In the genomic region with DNA sequence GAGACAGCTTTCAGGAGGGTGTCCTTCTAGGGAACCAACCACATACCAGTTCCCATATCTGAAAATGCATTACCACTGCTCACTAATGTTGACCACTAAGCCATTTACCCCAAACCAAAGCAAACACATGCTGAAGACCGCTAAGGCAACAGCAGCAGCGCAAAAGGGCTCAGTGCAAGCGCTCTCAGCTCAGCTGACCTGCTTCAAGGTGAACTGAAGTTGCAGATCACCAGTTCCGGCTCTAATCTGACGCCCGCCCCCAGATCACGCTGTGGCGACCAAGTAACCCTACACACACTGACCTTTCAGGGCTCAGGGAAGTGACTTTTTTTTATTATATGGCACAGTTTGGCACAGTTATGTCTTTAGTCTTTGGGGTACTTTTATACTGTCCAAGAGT, we compare ENCODE assay signal across 19 cellular contexts. TPM values are rescaled to one million over a fixed set of nuclear protein-coding genes. Genes with fewer than 3 reads are reported as not detected.
DNase-seq lines count a peak whose midpoint lies in the region; ATAC-seq and TF ChIP-seq lines count a peak whose summit lies in the region.
"Had no signal": no experiment of that assay in that cellular context is flagged by ENCODE, and none has a peak within 500 bp of the region (broad histone marks: within the 10 kb centered on the region; RNA-seq: fewer than 3 reads in every experiment).

No MANE protein-coding gene starts in this region.

- H3K4me3 Mint-ChIP-seq in activated naive CD8-positive, alpha-beta T cell treated with anti-CD3 and anti-CD28 coated beads for 36 hours, result peak overlapping the region; percentile 4
- H3K4me3 Mint-ChIP-seq in immature natural killer cell, result peak overlapping the region; percentile 40 to 74 (median 64)
- H3K4me3 Mint-ChIP-seq in stimulated activated naive B cell treated with anti-CD40 and anti-IgM and Interleukin-4, amounts not matched to agents 10 μg/mL and 1 μg/mL and 100 μg/mL, for 72 hours, result no peak overlapping the region

- no peaks in the 10 kb centered on the region for H3F3A ChIP-seq in Loucy (ENCODE audit: low read depth)

- H3K9me3 ChIP-seq in Loucy (ENCODE audit: insufficient read depth, low read depth, low read length), result no peaks in the 10 kb centered on the region
- H3K9me3 ChIP-seq: transverse colon had no signal

- peak overlapping the region; percentile 61 for H3K4me2 ChIP-seq in Loucy (ENCODE audit: low read depth, low read length, poor library complexity, severe bottlenecking)
- H3K4me2 ChIP-seq: BLaER1 had no signal

- peak overlapping the region; percentile 20 for H3K27ac Mint-ChIP-seq in activated naive CD8-positive, alpha-beta T cell treated with anti-CD3 and anti-CD28 coated beads for 36 hours
- peak overlapping the region; percentile 78 to 91 (median 86) for H3K27ac Mint-ChIP-seq in immature natural killer cell
- no peak overlapping the region for H3K27ac Mint-ChIP-seq in stimulated activated naive B cell treated with anti-CD40 and anti-IgM and Interleukin-4, amounts not matched to agents 10 μg/mL and 1 μg/mL and 100 μg/mL, for 72 hours

- H3K27me3 Mint-ChIP-seq in activated naive CD8-positive, alpha-beta T cell treated with anti-CD3 and anti-CD28 coated beads for 36 hours, result no peaks in the 10 kb centered on the region
- peaks cover 6 to 8% (median 7%) of the 10 kb centered on the region in 3 donors for H3K27me3 Mint-ChIP-seq in immature natural killer cell (ENCODE audit: low read depth in 3 of 3)
- H3K27me3 Mint-ChIP-seq in stimulated activated naive B cell treated with anti-CD40 and anti-IgM and Interleukin-4, amounts not matched to agents 10 μg/mL and 1 μg/mL and 100 μg/mL, for 72 hours, result no peaks in the 10 kb centered on the region

- H3K4me1 Mint-ChIP-seq in activated naive CD8-positive, alpha-beta T cell treated with anti-CD3 and anti-CD28 coated beads for 36 hours, result peaks cover 57% of the 10 kb centered on the region
- peaks cover 64 to 75% of the 10 kb centered on the region in 2 donors for H3K4me1 Mint-ChIP-seq in immature natural killer cell
- H3K4me1 Mint-ChIP-seq in stimulated activated naive B cell treated with anti-CD40 and anti-IgM and Interleukin-4, amounts not matched to agents 10 μg/mL and 1 μg/mL and 100 μg/mL, for 72 hours, result peaks cover 17 to 55% of the 10 kb centered on the region in 2 donors

- peak; percentile 29 for DNase-seq in activated naive CD8-positive, alpha-beta T cell treated with anti-CD3 and anti-CD28 coated beads for 36 hours
- DNase-seq in immature natural killer cell (peak; percentile 41 to 50 (median 43)), epidermal melanocyte (ENCODE audit: insufficient read length, low spot score) (no peak), Ammon's horn (ENCODE audit: low spot score) (no peak), NCI-H187 treated with DMSO at 0.1 percent for 48 hours (lab: John Stamatoyannopoulos, UW) (no peak)
- peak; percentile 1 for DNase-seq in stimulated activated naive B cell treated with anti-CD40 and anti-IgM and Interleukin-4, amounts not matched to agents 10 μg/mL and 1 μg/mL and 100 μg/mL, for 72 hours
- DNase-seq: activated CD8-positive, alpha-beta memory T cell treated with anti-CD3 and anti-CD28 coated beads for 24 hours; activated naive CD4-positive, alpha-beta T cell; DND-41; foreskin melanocyte; Kasumi-1; NCI-H2081; NCI-H774; stimulated activated CD4-positive, alpha-beta T cell treated with anti-CD3 and anti-CD28 coated beads, Interleukin-15, amount 100 ng/mL, for 24 hours; transverse colon had no signal

- H4K20me1 ChIP-seq in Loucy (ENCODE audit: insufficient read depth, low read length, poor library complexity, severe bottlenecking), result peaks cover 56% of the 10 kb centered on the region

- H3K9me3 Mint-ChIP-seq in activated naive CD8-positive, alpha-beta T cell treated with anti-CD3 and anti-CD28 coated beads for 36 hours, result no peaks in the 10 kb centered on the region
- H3K9me3 Mint-ChIP-seq in immature natural killer cell, result no peaks in the 10 kb centered on the region
- H3K9me3 Mint-ChIP-seq in stimulated activated naive B cell treated with anti-CD40 and anti-IgM and Interleukin-4, amounts not matched to agents 10 μg/mL and 1 μg/mL and 100 μg/mL, for 72 hours, result no peaks in the 10 kb centered on the region

- H3K4me3 ChIP-seq in Loucy (ENCODE audit: low read length, poor library complexity, severe bottlenecking), result peak overlapping the region; percentile 17
- H3K4me3 ChIP-seq: BLaER1, transverse colon had no signal

- peaks cover 97% of the 10 kb centered on the region for H3K79me2 ChIP-seq in Loucy (ENCODE audit: insufficient read depth, low read length)

- H3K9me2 ChIP-seq in Loucy (replicated peaks; ENCODE audit: low read depth, low read length), result no peaks in the 10 kb centered on the region

- H3K36me3 ChIP-seq in Loucy (ENCODE audit: insufficient read depth, low read length), result peaks cover 13% of the 10 kb centered on the region; the same call in 1 of the 2 replicates
- H3K36me3 ChIP-seq: transverse colon had no signal

- peaks cover 27% of the 10 kb centered on the region for H3K36me3 Mint-ChIP-seq in activated naive CD8-positive, alpha-beta T cell treated with anti-CD3 and anti-CD28 coated beads for 36 hours
- peaks cover 0 to 7% (median 0%) of the 10 kb centered on the region in 3 donors for H3K36me3 Mint-ChIP-seq in immature natural killer cell
- H3K36me3 Mint-ChIP-seq in stimulated activated naive B cell treated with anti-CD40 and anti-IgM and Interleukin-4, amounts not matched to agents 10 μg/mL and 1 μg/mL and 100 μg/mL, for 72 hours, result peaks cover 10 to 29% of the 10 kb centered on the region in 2 donors

- ATAC-seq in stimulated activated naive B cell treated with anti-CD40 and anti-IgM and Interleukin-4, amounts not matched to agents 10 μg/mL and 1 μg/mL and 100 μg/mL, for 72 hours (replicated peaks), result peak; percentile 59 to 76
- ATAC-seq in GM18511 (IDR thresholded peaks at IDR 0.05; ENCODE audit: unreplicated experiment), result no peak

- H3K4me1 ChIP-seq in Loucy (ENCODE audit: insufficient read depth, low read length, poor library complexity, severe bottlenecking), result peaks cover 40% of the 10 kb centered on the region

- no peak overlapping the region for H3K9ac ChIP-seq in Loucy (ENCODE audit: low read depth, low read length, poor library complexity, severe bottlenecking)
- H3K9ac ChIP-seq: BLaER1 had no signal

- no peak overlapping the region for H2AFZ ChIP-seq in Loucy (ENCODE audit: low read length)

- no peak for TF ChIP-seq CTCF in Loucy (conservative IDR thresholded peaks at IDR 0.05; ENCODE audit: low read length)

- no peaks in the 10 kb centered on the region for H3K27me3 ChIP-seq in Loucy (ENCODE audit: insufficient read depth, low read length, poor library complexity, severe bottlenecking)
- H3K27me3 ChIP-seq: transverse colon had no signal

RNA-seq across cellular contexts. Expression of a gene that starts 5.8 kb away (rescaled TPM):
- 10 to 100 TPM; 50.9 to 53.1 TPM for total RNA-seq in activated naive CD8-positive, alpha-beta T cell treated with anti-CD3 and anti-CD28 coated beads for 36 hours
- 10 to 100 TPM; 11.4 to 31.5 (median 18.3) TPM for polyA plus RNA-seq in immature natural killer cell

RNA-seq across cellular contexts. Expression of a gene that starts 52.4 kb away (rescaled TPM):
- not detected for total RNA-seq in activated naive CD8-positive, alpha-beta T cell treated with anti-CD3 and anti-CD28 coated beads for 36 hours
- polyA plus RNA-seq in immature natural killer cell, result not detected
- total RNA-seq: pulmonary artery endothelial cell, transverse colon had no signal

Comparison
In these comparisons a context has a peak if more than half of its experiments do, and no peak if none do; other contexts are left out.
1. DNase-seq: peak in activated naive CD8-positive, alpha-beta T cell treated with anti-CD3 and anti-CD28 coated beads for 36 hours (single experiment), immature natural killer cell (3 of 3) and stimulated activated naive B cell treated with anti-CD40 and anti-IgM and Interleukin-4, amounts not matched to agents 10 μg/mL and 1 μg/mL and 100 μg/mL, for 72 hours (single experiment); none in epidermal melanocyte (single experiment), Ammon's horn (single experiment) and NCI-H187 treated with DMSO at 0.1 percent for 48 hours (single experiment).
2. H3K4me3 Mint-ChIP-seq: peak in activated naive CD8-positive, alpha-beta T cell treated with anti-CD3 and anti-CD28 coated beads for 36 hours (single experiment) and immature natural killer cell (5 of 5); none in stimulated activated naive B cell treated with anti-CD40 and anti-IgM and Interleukin-4, amounts not matched to agents 10 μg/mL and 1 μg/mL and 100 μg/mL, for 72 hours (0 of 2).